In the genomic region with DNA sequence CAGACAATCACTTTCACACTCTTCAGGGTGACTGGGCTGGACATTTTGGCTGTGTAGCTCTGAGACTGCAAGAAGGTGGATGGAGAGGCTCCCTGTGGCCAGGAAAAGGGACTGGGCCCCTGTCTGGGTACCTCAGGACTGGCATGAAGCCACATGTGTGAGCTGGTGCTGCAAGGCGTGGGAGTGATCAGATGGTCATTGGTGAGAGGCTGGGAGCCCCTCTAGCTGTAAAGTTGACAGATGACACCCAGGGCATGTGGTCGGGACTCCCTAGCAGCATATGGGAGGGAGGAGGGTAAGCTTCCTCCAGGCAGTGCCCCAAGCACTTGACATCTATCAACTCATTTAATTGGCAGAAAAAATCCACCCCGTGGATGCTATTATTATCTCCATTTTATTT, we compare ENCODE assay signal across 26 cellular contexts. TPM values are rescaled to one million over a fixed set of nuclear protein-coding genes. Genes with fewer than 3 reads are reported as not detected.
"Had no signal": no experiment of that assay in that cellular context is flagged by ENCODE, and none has a peak within 500 bp of the region (broad histone marks: within the 10 kb centered on the region; RNA-seq: fewer than 3 reads in every experiment).

No MANE protein-coding gene starts in this region.

- H3K27me3 ChIP-seq: breast epithelium, Peyer's patch, SJCRH30 had no signal

- H3K4me1 ChIP-seq: breast epithelium, SJCRH30 had no signal

- H3K9ac ChIP-seq: SK-N-SH had no signal

- DNase-seq: activated CD4-positive, alpha-beta memory T cell treated with anti-CD3 and anti-CD28 coated beads, Interleukin-2, amount 10 ng/mL, durations not matched to agents 7 days and 5 days; activated CD4-positive, alpha-beta T cell treated with anti-CD3 and anti-CD28 coated beads for 36 hours; activated CD4-positive, alpha-beta T cell treated with anti-CD3 and anti-CD28 coated beads, Interleukin-2, amount 50 U/mL, for 1 hour; activated effector memory CD4-positive, alpha-beta T cell treated with Interleukin-2 at 50 U/mL for 16 hours; activated naive CD4-positive, alpha-beta T cell; activated T-cell treated with anti-CD3 and anti-CD28 coated beads for 4 hours; aorta; caudate nucleus; Kasumi-1; NCI-H1092; NCI-H1417; NCI-H1694 treated with DMSO at 0.1 percent for 48 hours; NCI-H2081; NCI-H446; NCI-H526; Peyer's patch; Right ventricle myocardium superior; SK-N-SH; T-helper 1 cell had no signal

- H3K4me3 ChIP-seq: breast epithelium, Peyer's patch, SJCRH30 had no signal

- H3K36me3 ChIP-seq: breast epithelium, Peyer's patch, SJCRH30 had no signal

- H3K4me2 ChIP-seq: SK-N-SH had no signal

- H3K9me3 ChIP-seq: breast epithelium, Peyer's patch, SJCRH30, SK-N-SH had no signal

- ATAC-seq: activated CD4-positive, alpha-beta T cell treated with anti-CD3 and anti-CD28 coated beads for 36 hours had no signal

- H3K27ac ChIP-seq: breast epithelium, Peyer's patch, RWPE1, SJCRH30, VCaP had no signal

RNA-seq across cellular contexts. Expression of a gene that starts 18.9 kb away (rescaled TPM):
- total RNA-seq: activated CD4-positive, alpha-beta memory T cell treated with anti-CD3 and anti-CD28 coated beads, Interleukin-2, amount 10 ng/mL, durations not matched to agents 7 days and 5 days; activated CD4-positive, alpha-beta T cell treated with anti-CD3 and anti-CD28 coated beads for 36 hours; activated CD8-positive, alpha-beta memory T cell treated with anti-CD3 and anti-CD28 coated beads for 36 hours; aorta; breast epithelium; cerebellum; Peyer's patch; Right ventricle myocardium superior; SJCRH30; T-helper 2 cell treated with Interferon-gamma antibody and Interleukin-4, amounts not matched to agents 100 ng/mL and 5 ng/mL, for 36 hours had no signal
- polyA plus RNA-seq: aorta, SK-N-SH had no signal
